25 cellular contexts compared by ENCODE assay signal in the genomic region with DNA sequence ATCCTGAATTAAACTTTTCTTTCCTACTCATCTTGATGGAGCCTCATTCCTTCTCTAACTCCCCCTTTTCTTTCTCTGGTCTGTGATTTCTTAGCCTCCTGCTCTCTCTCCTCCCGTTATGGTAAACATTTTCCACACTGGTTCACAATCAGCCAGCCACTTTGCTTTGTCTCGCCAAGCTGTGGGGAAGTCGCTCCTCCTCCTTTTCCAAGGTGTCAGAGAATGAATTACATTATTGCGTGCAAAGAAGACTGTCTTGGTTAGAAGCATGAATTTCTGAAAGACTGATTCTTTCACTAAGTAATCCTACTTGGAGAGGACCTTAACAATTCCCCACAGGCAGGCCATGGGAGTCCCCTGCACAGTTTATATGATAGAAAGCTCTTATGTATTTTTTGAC. TPM values are rescaled to one million over a fixed set of nuclear protein-coding genes. Genes with fewer than 3 reads are reported as not detected.
A peak's percentile ranks its signal among the peaks of the same experiment; 100 is the strongest.
DNase-seq lines count a peak whose midpoint lies in the region; ATAC-seq and TF ChIP-seq lines count a peak whose summit lies in the region.
"Had no signal": no experiment of that assay in that cellular context is flagged by ENCODE, and none has a peak within 500 bp of the region (broad histone marks: within the 10 kb centered on the region; RNA-seq: fewer than 3 reads in every experiment).

No MANE protein-coding gene starts in this region.

- intact Hi-C loops in breast epithelium (cut with DNase I; ENCODE audit: low total_unique reads): no loop called here
- intact Hi-C loops in MCF 10A (cut with micrococcal nuclease): no loop called here
- intact Hi-C loops in activated CD8-positive, alpha-beta T cell treated with anti-CD3 and anti-CD28 coated beads for 36 hours (cut with micrococcal nuclease): no loop called here

- peak overlapping the region; percentile 8 to 55 for H3K27ac ChIP-seq in breast epithelium
- H3K27ac ChIP-seq in fibroblast of lung (ENCODE audit: insufficient read depth, low read length): no peak overlapping the region
- peak overlapping the region; percentile 22 for H3K27ac ChIP-seq in suprapubic skin
- H3K27ac ChIP-seq: cardiac muscle cell, SK-N-MC, transverse colon had no signal

- no peak overlapping the region for H3K4me3 Mint-ChIP-seq in MCF 10A (ENCODE audit: unreplicated experiment)
- H3K4me3 Mint-ChIP-seq in activated CD8-positive, alpha-beta T cell treated with anti-CD3 and anti-CD28 coated beads for 36 hours: no peak overlapping the region
- H3K4me3 Mint-ChIP-seq: activated CD8-positive, alpha-beta memory T cell treated with anti-CD3 and anti-CD28 coated beads, Interleukin-2, amount 10 ng/mL, durations not matched to agents 7 days and 5 days; activated naive CD4-positive, alpha-beta T cell treated with anti-CD3 and anti-CD28 coated beads for 36 hours; H9; stimulated activated naive CD8-positive, alpha-beta T cell treated with anti-CD3 and anti-CD28 coated beads, Interleukin-15, amount 100 ng/mL, for 72 hours; T-helper 2 cell treated with Interferon-gamma antibody and Interleukin-4, amounts not matched to agents 5 μg/mL and 100 μg/mL, for 36 hours had no signal

- peak overlapping the region; percentile 5 for H2AFZ ChIP-seq in fibroblast of lung (ENCODE audit: low read length)

- H3K36me3 Mint-ChIP-seq in MCF 10A (ENCODE audit: insufficient read depth, unreplicated experiment): no peaks in the 10 kb centered on the region
- no peaks in the 10 kb centered on the region for H3K36me3 Mint-ChIP-seq in activated CD8-positive, alpha-beta T cell treated with anti-CD3 and anti-CD28 coated beads for 36 hours (ENCODE audit: low read depth)

- no peak for ATAC-seq in activated CD8-positive, alpha-beta T cell treated with anti-CD3 and anti-CD28 coated beads for 36 hours
- ATAC-seq: activated CD8-positive, alpha-beta memory T cell treated with anti-CD3 and anti-CD28 coated beads, Interleukin-2, amount 10 ng/mL, durations not matched to agents 7 days and 5 days; stimulated activated naive CD8-positive, alpha-beta T cell treated with anti-CD3 and anti-CD28 coated beads, Interleukin-15, amount 100 ng/mL, for 72 hours had no signal

- H3K27ac Mint-ChIP-seq in MCF 10A (ENCODE audit: low read depth, unreplicated experiment): no peak overlapping the region
- no peak overlapping the region for H3K27ac Mint-ChIP-seq in activated CD8-positive, alpha-beta T cell treated with anti-CD3 and anti-CD28 coated beads for 36 hours
- H3K27ac Mint-ChIP-seq: activated CD8-positive, alpha-beta memory T cell treated with anti-CD3 and anti-CD28 coated beads, Interleukin-2, amount 10 ng/mL, durations not matched to agents 7 days and 5 days; activated naive CD4-positive, alpha-beta T cell treated with anti-CD3 and anti-CD28 coated beads for 36 hours; T-helper 2 cell treated with Interferon-gamma antibody and Interleukin-4, amounts not matched to agents 5 μg/mL and 100 μg/mL, for 36 hours had no signal

- no peaks in the 10 kb centered on the region for H3K9me3 ChIP-seq in breast epithelium
- H3K9me3 ChIP-seq in fibroblast of lung (ENCODE audit: control insufficient read depth, insufficient read depth, low read depth, low read length): no peaks in the 10 kb centered on the region
- no peaks in the 10 kb centered on the region for H3K9me3 ChIP-seq in suprapubic skin
- H3K9me3 ChIP-seq: BE2C, transverse colon had no signal

- DNase-seq in breast epithelium (ENCODE audit: low spot score in 2 of 2) (no peak), MCF 10A (ENCODE audit: unreplicated experiment) (no peak), astrocyte of the hippocampus (ENCODE audit: low read depth, low spot score) (peak; percentile 72), fibroblast of lung (ENCODE audit: low read depth in 2 of 2) (peak in 1 of 2 donors; percentile 75), suprapubic skin (ENCODE audit: low spot score in 2 of 2) (no peak), DMS153 treated with DMSO at 0.1 percent for 48 hours (lab: John Stamatoyannopoulos, UW; ENCODE audit: unreplicated experiment) (no peak), AG08396 (ENCODE audit: low spot score) (no peak)
- no peak for DNase-seq in activated CD8-positive, alpha-beta T cell treated with anti-CD3 and anti-CD28 coated beads for 36 hours
- DNase-seq: 8988T; activated CD4-positive, alpha-beta T cell treated with anti-CD3 and anti-CD28 coated beads for 48 hours; activated CD8-positive, alpha-beta memory T cell treated with anti-CD3 and anti-CD28 coated beads, Interleukin-2, amount 10 ng/mL, durations not matched to agents 7 days and 5 days; activated naive CD4-positive, alpha-beta T cell treated with anti-CD3 and anti-CD28 coated beads for 36 hours; BE2C; DMS79; H9; head of caudate nucleus; mesendoderm; MV-4-11; NCI-H1694; NCI-H526 treated with DMSO at 0.1 percent for 48 hours; stimulated activated naive CD8-positive, alpha-beta T cell treated with anti-CD3 and anti-CD28 coated beads, Interleukin-15, amount 100 ng/mL, for 72 hours; transverse colon had no signal

- no peaks in the 10 kb centered on the region for H3K27me3 Mint-ChIP-seq in MCF 10A (ENCODE audit: insufficient read depth, unreplicated experiment)
- no peaks in the 10 kb centered on the region for H3K27me3 Mint-ChIP-seq in activated CD8-positive, alpha-beta T cell treated with anti-CD3 and anti-CD28 coated beads for 36 hours
- H3K27me3 Mint-ChIP-seq: activated CD8-positive, alpha-beta memory T cell treated with anti-CD3 and anti-CD28 coated beads, Interleukin-2, amount 10 ng/mL, durations not matched to agents 7 days and 5 days; stimulated activated naive CD8-positive, alpha-beta T cell treated with anti-CD3 and anti-CD28 coated beads, Interleukin-15, amount 100 ng/mL, for 72 hours had no signal

- no peak overlapping the region for H3K4me2 ChIP-seq in fibroblast of lung (ENCODE audit: extremely low read depth, insufficient read depth, low read length)

- H3K27me3 ChIP-seq in breast epithelium: no peaks in the 10 kb centered on the region
- no peaks in the 10 kb centered on the region for H3K27me3 ChIP-seq in fibroblast of lung (ENCODE audit: control insufficient read depth, insufficient read depth, low read length)
- H3K27me3 ChIP-seq in suprapubic skin: no peaks in the 10 kb centered on the region
- H3K27me3 ChIP-seq: cardiac muscle cell, transverse colon had no signal

- WGBS in suprapubic skin: 61% methylated on average over 4 of the region's 4 CpGs

- no peaks in the 10 kb centered on the region for H3K4me1 ChIP-seq in breast epithelium
- no peaks in the 10 kb centered on the region for H3K4me1 ChIP-seq in fibroblast of lung (ENCODE audit: control insufficient read depth, extremely low read depth, insufficient read depth, low read length)
- H3K4me1 ChIP-seq in suprapubic skin: peaks cover 12% of the 10 kb centered on the region
- H3K4me1 ChIP-seq: BE2C had no signal

- CTCF ChIA-PET in MCF 10A (lab: Yijun Ruan, JAX): interaction anchor here (0.5 to 0.7 kb wide), 2 partner anchors 24 to 46 kb away, joined by 3 to 4 read pairs; partner anchors contain the start of gene RASGRP3
- CTCF ChIA-PET in activated CD8-positive, alpha-beta T cell treated with anti-CD3 and anti-CD28 coated beads for 36 hours (lab: Charles Lee): no interaction called here

- TF ChIP-seq POLR2A in breast epithelium (IDR thresholded peaks at IDR 0.05): no peak
- no peak for TF ChIP-seq POLR2A in suprapubic skin (IDR thresholded peaks at IDR 0.05)

- H3K79me2 ChIP-seq in fibroblast of lung (ENCODE audit: control insufficient read depth, insufficient read depth, low read length): no peaks in the 10 kb centered on the region

- H3K9me3 Mint-ChIP-seq in MCF 10A (ENCODE audit: unreplicated experiment): no peaks in the 10 kb centered on the region
- no peaks in the 10 kb centered on the region for H3K9me3 Mint-ChIP-seq in activated CD8-positive, alpha-beta T cell treated with anti-CD3 and anti-CD28 coated beads for 36 hours
- H3K9me3 Mint-ChIP-seq: activated naive CD4-positive, alpha-beta T cell treated with anti-CD3 and anti-CD28 coated beads for 36 hours; H9; stimulated activated naive CD8-positive, alpha-beta T cell treated with anti-CD3 and anti-CD28 coated beads, Interleukin-15, amount 100 ng/mL, for 72 hours; T-helper 2 cell treated with Interferon-gamma antibody and Interleukin-4, amounts not matched to agents 5 μg/mL and 100 μg/mL, for 36 hours had no signal

- TF ChIP-seq CTCF in breast epithelium (IDR thresholded peaks at IDR 0.05) (no peak), MCF 10A (IDR thresholded peaks at IDR 0.05; ENCODE audit: unreplicated experiment) (no peak), fibroblast of lung (conservative IDR thresholded peaks at IDR 0.05 in 1 of 2, IDR thresholded peaks at IDR 0.05 in 1 of 2; ENCODE audit: low read depth in 1 of 2, low read length in 2 of 2) (no peak), suprapubic skin (IDR thresholded peaks at IDR 0.05) (no peak)
- no peak for TF ChIP-seq CTCF in activated CD8-positive, alpha-beta T cell treated with anti-CD3 and anti-CD28 coated beads for 36 hours (IDR thresholded peaks at IDR 0.05)

- no peak overlapping the region for H3K4me3 ChIP-seq in breast epithelium
- H3K4me3 ChIP-seq in fibroblast of lung (replicated peaks in 1 of 4; ENCODE audit: control extremely low read depth in 1 of 4, insufficient read depth in 1 of 4, low read depth in 3 of 4, low read length in 4 of 4): no peak overlapping the region
- H3K4me3 ChIP-seq in suprapubic skin: no peak overlapping the region
- H3K4me3 ChIP-seq: cardiac muscle cell, SK-N-MC, transverse colon had no signal

- BruUV-seq in MCF 10A (replicated peaks; lab: Mats Ljungman, UMichigan): no TSS peak

- TF ChIP-seq EP300 in suprapubic skin (IDR thresholded peaks at IDR 0.05): no peak

- POLR2A ChIA-PET in MCF 10A (lab: Yijun Ruan, JAX): interaction anchor here (2.0 kb wide), 1 partner anchor 47 kb away, joined by 5 read pairs; the partner anchor contains the start of gene RASGRP3
- POLR2A ChIA-PET in activated CD8-positive, alpha-beta T cell treated with anti-CD3 and anti-CD28 coated beads for 36 hours (lab: Charles Lee): no interaction called here

- H4K20me1 ChIP-seq in fibroblast of lung (ENCODE audit: control insufficient read depth, extremely low read depth, insufficient read depth, low read length): no peaks in the 10 kb centered on the region

- H3K4me1 Mint-ChIP-seq in MCF 10A (ENCODE audit: insufficient read depth, unreplicated experiment): no peaks in the 10 kb centered on the region
- H3K4me1 Mint-ChIP-seq in activated CD8-positive, alpha-beta T cell treated with anti-CD3 and anti-CD28 coated beads for 36 hours (ENCODE audit: low read depth): peaks cover 10% of the 10 kb centered on the region

- no peak overlapping the region for H3K9ac ChIP-seq in fibroblast of lung (ENCODE audit: insufficient read depth, low read length)

- H3K36me3 ChIP-seq in breast epithelium (no peaks in the 10 kb centered on the region), fibroblast of lung (ENCODE audit: control insufficient read depth, insufficient read depth, low read length) (no peaks in the 10 kb centered on the region), suprapubic skin (no peaks in the 10 kb centered on the region)
- H3K36me3 ChIP-seq: BE2C, cardiac muscle cell, transverse colon had no signal

RNA-seq across cellular contexts. Expression of gene RASGRP3, which starts 46.1 kb away (rescaled TPM):
- total RNA-seq in breast epithelium: 10 to 100 TPM in 2 of 3 donors, 1 to 10 TPM in 1; 9.3 to 23.9 (median 13.1) TPM
- total RNA-seq in MCF 10A (2022): 0.26 TPM in 1 of 2 replicates, not detected in the other
- total RNA-seq in fibroblast of lung: 0.26 and 0.50 TPM in 2 replicates
- 2.2 and 6.1 TPM in 2 replicates for polyA plus RNA-seq in fibroblast of lung
- 2.0 and 2.3 TPM in 2 replicates for polyA plus RNA-seq in fibroblast of lung (2012)
- 2.0 and 12.6 TPM in 2 replicates for polyA minus RNA-seq in fibroblast of lung (ENCODE audit: low replicate concordance)
- total RNA-seq in suprapubic skin: 10 to 100 TPM in 1 of 4 donors, 1 to 10 TPM in 3; 4.1 to 11.1 (median 6.4) TPM
- total RNA-seq in activated CD8-positive, alpha-beta T cell treated with anti-CD3 and anti-CD28 coated beads for 36 hours: 1 to 10 TPM in 1 of 2 experiments, under 1 TPM in 1; 0.98 to 1.6 TPM
- total RNA-seq: H9 had no signal
